In the genomic region with DNA sequence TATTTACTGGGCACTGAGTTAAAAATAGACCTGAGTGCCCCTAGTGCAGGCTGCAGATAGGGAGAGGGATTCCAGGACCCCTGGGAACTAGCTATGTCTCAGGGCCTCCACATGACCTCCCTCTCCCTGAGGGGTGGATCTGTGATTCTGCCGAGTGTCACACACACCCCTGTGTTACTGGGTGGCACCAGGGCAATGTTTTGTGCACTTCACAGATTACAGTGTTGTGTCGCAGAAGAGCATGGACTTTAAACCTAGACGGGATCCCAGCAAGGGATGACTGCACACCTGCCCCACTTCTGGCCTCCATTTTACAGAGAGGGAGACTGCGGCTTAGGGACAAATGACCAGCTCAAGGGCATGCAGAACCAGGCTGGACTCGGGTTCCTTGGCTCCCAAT, we compare ENCODE assay signal across 14 cellular contexts.
DNase-seq lines count a peak whose midpoint lies in the region; ATAC-seq, FAIRE-seq and TF ChIP-seq lines count a peak whose summit lies in the region.
"Had no signal": no experiment of that assay in that cellular context is flagged by ENCODE, and none has a peak within 500 bp of the region (broad histone marks: within the 10 kb centered on the region; RNA-seq: fewer than 3 reads in every experiment).

No MANE protein-coding gene starts in this region.

- no peak overlapping the region for H3K4me3 ChIP-seq in small intestine (ENCODE audit: low read depth in 1 of 2, low read length in 2 of 2)

- H3K27me3 Mint-ChIP-seq in activated CD4-positive, alpha-beta T cell treated with anti-CD3 and anti-CD28 coated beads, Interleukin-2, amount 10 ng/mL, durations not matched to agents 7 days and 5 days, result no peaks in the 10 kb centered on the region

- H3K9me3 ChIP-seq in small intestine (ENCODE audit: control insufficient read depth, low read depth), result no peaks in the 10 kb centered on the region

- CTCF ChIA-PET in activated CD4-positive, alpha-beta T cell treated with anti-CD3 and anti-CD28 coated beads, Interleukin-2, amount 10 ng/mL, durations not matched to agents 7 days and 5 days (lab: Charles Lee), result interaction anchor here (0.6 to 3.0 kb wide), 5 partner anchors 11 to 133 kb away, joined by 3 to 15 read pairs (median 3); no protein-coding TSS in a partner anchor
- CTCF ChIA-PET in RWPE1 (lab: Yijun Ruan, JAX), result interaction anchor here (0.7 kb wide), 1 partner anchor 8 kb away, joined by 3 read pairs; no protein-coding TSS in a partner anchor

- H3K9me3 Mint-ChIP-seq in activated CD4-positive, alpha-beta T cell treated with anti-CD3 and anti-CD28 coated beads, Interleukin-2, amount 10 ng/mL, durations not matched to agents 7 days and 5 days, result no peaks in the 10 kb centered on the region

- no peak for ATAC-seq in foreskin keratinocyte
- ATAC-seq: HCT116, sciatic nerve had no signal

- peak overlapping the region; percentile 97 for H3K27ac Mint-ChIP-seq in activated CD4-positive, alpha-beta T cell treated with anti-CD3 and anti-CD28 coated beads, Interleukin-2, amount 10 ng/mL, durations not matched to agents 7 days and 5 days

- TF ChIP-seq CTCF in RWPE1 (conservative IDR thresholded peaks at IDR 0.05; ENCODE audit: low read depth), result no peak
- no peak for TF ChIP-seq CTCF in foreskin keratinocyte (conservative IDR thresholded peaks at IDR 0.05)

- no peak for DNase-seq in activated CD4-positive, alpha-beta T cell treated with anti-CD3 and anti-CD28 coated beads, Interleukin-2, amount 10 ng/mL, durations not matched to agents 7 days and 5 days
- DNase-seq in activated CD4-positive, alpha-beta T cell treated with anti-CD3 and anti-CD28 coated beads for 4 hours, result no peak
- DNase-seq in RWPE1 (ENCODE audit: low spot score), result no peak
- DNase-seq in foreskin keratinocyte, result no peak
- DNase-seq in small intestine, result peak; percentile 98
- DNase-seq in glomerular visceral epithelial cell (ENCODE audit: extremely low spot score), result no peak
- DNase-seq in NOMO-1 treated with DMSO at 0.1 percent for 48 hours (lab: John Stamatoyannopoulos, UW; ENCODE audit: unreplicated experiment), result no peak
- DNase-seq in DMS114 treated with DMSO at 0.1 percent for 48 hours (lab: John Stamatoyannopoulos, UW; ENCODE audit: unreplicated experiment), result no peak
- DNase-seq: dermis blood vessel endothelial cell, NCI-H187 treated with DMSO at 0.1 percent for 48 hours had no signal

- H3K36me3 Mint-ChIP-seq in activated CD4-positive, alpha-beta T cell treated with anti-CD3 and anti-CD28 coated beads, Interleukin-2, amount 10 ng/mL, durations not matched to agents 7 days and 5 days (ENCODE audit: low read depth), result peaks cover 2% of the 10 kb centered on the region

- no peaks in the 10 kb centered on the region for H3K27me3 ChIP-seq in foreskin keratinocyte
- no peaks in the 10 kb centered on the region for H3K27me3 ChIP-seq in small intestine (ENCODE audit: control insufficient read depth in 2 of 2, insufficient read depth in 2 of 2, low read length in 2 of 2)

- H3K27ac ChIP-seq in RWPE1 (peak overlapping the region; percentile 100), foreskin keratinocyte (peak overlapping the region; percentile 92), small intestine (ENCODE audit: low read depth in 1 of 2, low read length in 1 of 2) (peak overlapping the region; percentile 97 to 99)

- no peak for FAIRE-seq in small intestine (lab: Jason Lieb, UNC)
- FAIRE-seq: A204.1, D721Med had no signal

- WGBS in small intestine, 3 donors, result 27 to 64% (median 36%) methylated on average over 5 of the region's 5 CpGs

- POLR2A ChIA-PET in activated CD4-positive, alpha-beta T cell treated with anti-CD3 and anti-CD28 coated beads, Interleukin-2, amount 10 ng/mL, durations not matched to agents 7 days and 5 days (lab: Charles Lee), result no interaction called here
- POLR2A ChIA-PET in RWPE1 (lab: Yijun Ruan, JAX; ENCODE audit: low non-redundant PET), result no interaction called here

- no peaks in the 10 kb centered on the region for H3K36me3 ChIP-seq in small intestine (ENCODE audit: control insufficient read depth in 2 of 2, insufficient read depth in 2 of 2, low read length in 2 of 2)

- peaks cover 71% of the 10 kb centered on the region for H3K4me1 Mint-ChIP-seq in activated CD4-positive, alpha-beta T cell treated with anti-CD3 and anti-CD28 coated beads, Interleukin-2, amount 10 ng/mL, durations not matched to agents 7 days and 5 days

- H3K4me1 ChIP-seq in foreskin keratinocyte, result peaks cover 29% of the 10 kb centered on the region
- H3K4me1 ChIP-seq in small intestine (ENCODE audit: control insufficient read depth in 2 of 2, insufficient read depth in 1 of 2, low read depth in 1 of 2, low read length in 1 of 2), result peaks cover 7 to 11% of the 10 kb centered on the region in 2 donors

- H3K4me3 Mint-ChIP-seq in activated CD4-positive, alpha-beta T cell treated with anti-CD3 and anti-CD28 coated beads, Interleukin-2, amount 10 ng/mL, durations not matched to agents 7 days and 5 days, result no peak overlapping the region
